In the genomic region with DNA sequence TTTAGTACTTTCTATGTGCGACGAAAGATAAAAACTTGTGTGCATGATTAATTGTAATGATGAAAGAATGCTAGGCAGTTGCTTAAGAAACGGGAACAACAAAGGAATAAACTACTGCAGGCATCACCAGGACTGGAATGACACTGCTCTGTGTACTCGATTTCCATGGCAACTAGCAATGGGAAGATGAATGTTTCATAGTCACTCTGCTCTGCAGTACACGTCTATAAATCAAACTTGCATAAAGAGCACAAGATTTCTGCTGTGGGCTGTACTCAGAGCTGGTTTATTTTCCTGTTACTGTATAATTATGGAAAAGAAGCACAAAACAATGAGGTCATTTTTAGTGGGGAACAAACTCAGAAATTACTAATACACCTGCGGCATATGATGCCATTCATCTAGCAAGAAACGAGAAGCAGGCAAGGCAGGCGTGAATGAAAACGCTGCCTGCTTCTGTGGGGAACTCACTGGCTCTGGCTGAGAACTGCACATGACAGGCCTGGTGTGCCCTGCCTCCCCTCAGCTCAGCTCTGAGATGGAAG, we compare ENCODE assay signal across 9 cellular contexts. TPM values are rescaled to one million over a fixed set of nuclear protein-coding genes. Genes with fewer than 3 reads are reported as not detected.
DNase-seq lines count a peak whose midpoint lies in the region; ATAC-seq, FAIRE-seq and TF ChIP-seq lines count a peak whose summit lies in the region.
"Had no signal": no experiment of that assay in that cellular context is flagged by ENCODE, and none has a peak within 500 bp of the region (broad histone marks: within the 10 kb centered on the region; RNA-seq: fewer than 3 reads in every experiment).

No MANE protein-coding gene starts in this region.

- H3K4me3 ChIP-seq in right atrium auricular region (no peak overlapping the region), bronchial epithelial cell (ENCODE audit: low read depth, low read length) (no peak overlapping the region), lower lobe of right lung (no peak overlapping the region), aorta (ENCODE audit: low read length in 2 of 2) (no peak overlapping the region)

- no peak for FAIRE-seq in bronchial epithelial cell (lab: Jason Lieb, UNC)

- WGBS in aorta, 2 donors = 6 to 7% methylated on average over 9 of the region's 9 CpGs

- DNase-seq in Right ventricle myocardium inferior (ENCODE audit: missing footprints) = no peak
- DNase-seq in right atrium auricular region (ENCODE audit: low spot score) = no peak
- peak; percentile 85 for DNase-seq in bronchial epithelial cell (ENCODE audit: low read depth)
- DNase-seq in lower lobe of right lung = peak; percentile 50
- peak in 1 of 2 donors; percentile 64 for DNase-seq in aorta
- DNase-seq in stimulated activated CD4-positive, alpha-beta T cell treated with anti-CD3 and anti-CD28 coated beads, Interleukin-1b, Interleukin-23, amount 100 ng/mL, for 48 hours = no peak
- no peak for DNase-seq in immature natural killer cell

- TF ChIP-seq CTCF in right atrium auricular region (IDR thresholded peaks at IDR 0.05) = no peak
- no peak for TF ChIP-seq CTCF in bronchial epithelial cell (IDR thresholded peaks at IDR 0.05; ENCODE audit: insufficient read depth, low read length, severe bottlenecking)
- no peak for TF ChIP-seq CTCF in lower lobe of right lung (IDR thresholded peaks at IDR 0.05)

- H3K27ac ChIP-seq in right atrium auricular region (peak overlapping the region in 1 of 2 donors; percentile 3), lower lobe of right lung (no peak overlapping the region), aorta (ENCODE audit: low read depth in 1 of 2, low read length in 2 of 2) (peak overlapping the region in 1 of 2 donors; percentile 83)
- H3K27ac ChIP-seq: C4-2B had no signal

- H3K36me3 Mint-ChIP-seq in immature natural killer cell = no peaks in the 10 kb centered on the region

- peaks cover 0 to 16% of the 10 kb centered on the region in 2 donors for H3K4me1 ChIP-seq in right atrium auricular region
- peaks cover 22% of the 10 kb centered on the region for H3K4me1 ChIP-seq in lower lobe of right lung
- H3K4me1 ChIP-seq in aorta (ENCODE audit: control insufficient read depth in 1 of 2, insufficient read depth in 2 of 2, low read length in 2 of 2) = no peaks in the 10 kb centered on the region

- H3K9me3 ChIP-seq in right atrium auricular region (no peaks in the 10 kb centered on the region), lower lobe of right lung (no peaks in the 10 kb centered on the region), aorta (ENCODE audit: control insufficient read depth, low read length) (no peaks in the 10 kb centered on the region)

- intact Hi-C loops in Right ventricle myocardium inferior (cut with DNase I) (loop anchor here (10.0 kb wide), 1 partner anchor 728 kb away; no protein-coding TSS in a partner anchor), lower lobe of right lung (cut with DNase I) (loop anchor here (10.0 kb wide), 1 partner anchor 888 kb away; no protein-coding TSS in a partner anchor), aorta (cut with DNase I) (loop anchor here in 1 of 2 donors (5.0 to 10.0 kb wide), 4 partner anchors 98 to 885 kb away; partner anchors contain the start of gene FOXN3)

- H3K4me1 Mint-ChIP-seq in immature natural killer cell = no peaks in the 10 kb centered on the region

- H3K36me3 ChIP-seq in right atrium auricular region = no peaks in the 10 kb centered on the region
- no peaks in the 10 kb centered on the region for H3K36me3 ChIP-seq in bronchial epithelial cell (ENCODE audit: control insufficient read depth, insufficient read depth, low read length)
- no peaks in the 10 kb centered on the region for H3K36me3 ChIP-seq in lower lobe of right lung
- H3K36me3 ChIP-seq in aorta (ENCODE audit: control insufficient read depth in 1 of 2, insufficient read depth in 2 of 2, low read length in 1 of 2) = no peaks in the 10 kb centered on the region

- peaks cover 1 to 11% (median 6%) of the 10 kb centered on the region in 3 donors for H3K27me3 Mint-ChIP-seq in immature natural killer cell (ENCODE audit: low read depth in 3 of 3)

- ATAC-seq in Right ventricle myocardium inferior = peak; percentile 74
- peak; percentile 78 to 84 for ATAC-seq in lower lobe of right lung
- ATAC-seq in aorta (ENCODE audit: low FRiP score) = peak; percentile 80
- ATAC-seq in GM18502 (IDR thresholded peaks at IDR 0.05; ENCODE audit: poor library complexity, unreplicated experiment) = no peak

- H3K27me3 ChIP-seq in right atrium auricular region (no peaks in the 10 kb centered on the region), bronchial epithelial cell (ENCODE audit: control insufficient read depth, insufficient read depth, low read length) (no peaks in the 10 kb centered on the region), lower lobe of right lung (ENCODE audit: low read depth) (no peaks in the 10 kb centered on the region), aorta (ENCODE audit: control insufficient read depth in 1 of 2, insufficient read depth in 2 of 2, low read length in 1 of 2) (no peaks in the 10 kb centered on the region)

- no peaks in the 10 kb centered on the region for H3K9me3 Mint-ChIP-seq in immature natural killer cell

- H3K4me3 Mint-ChIP-seq in immature natural killer cell = no peak overlapping the region

- H3K27ac Mint-ChIP-seq in immature natural killer cell = no peak overlapping the region

RNA-seq across cellular contexts. Expression of gene EFCAB11, which starts 41.8 kb away (rescaled TPM):
- total RNA-seq in Right ventricle myocardium inferior (3.5 TPM), right atrium auricular region (1 to 10 TPM; 2.0 to 2.2 TPM), bronchial epithelial cell (1.1 and 3.3 TPM in 2 replicates), lower lobe of right lung (5.8 TPM), aorta (1 to 10 TPM; 3.4 to 7.5 TPM)
- polyA plus RNA-seq in aorta (1 to 10 TPM; 5.1 to 8.8 TPM), immature natural killer cell (1 to 10 TPM; 3.5 to 6.3 (median 6.1) TPM)

RNA-seq across cellular contexts. Expression of gene TDP1, which starts 43.0 kb away (rescaled TPM):
- total RNA-seq in Right ventricle myocardium inferior (5.2 TPM), right atrium auricular region (1 to 10 TPM; 1.6 to 2.8 TPM), bronchial epithelial cell (13.2 and 17.2 TPM in 2 replicates), lower lobe of right lung (9.6 TPM), aorta (10 to 100 TPM; 10.4 to 13.3 TPM)
- polyA plus RNA-seq in aorta (1 to 10 TPM; 3.5 to 4.5 TPM), immature natural killer cell (10 to 100 TPM; 25.8 to 31.4 (median 27.0) TPM)

Comparison
In these comparisons a context has a peak if more than half of its experiments do, and no peak if none do; other contexts are left out.
1. DNase-seq: peak in bronchial epithelial cell (single experiment) and lower lobe of right lung (single experiment); none in Right ventricle myocardium inferior (single experiment), right atrium auricular region (single experiment), stimulated activated CD4-positive, alpha-beta T cell treated with anti-CD3 and anti-CD28 coated beads, Interleukin-1b, Interleukin-23, amount 100 ng/mL, for 48 hours (single experiment) and immature natural killer cell (0 of 3).